Comparison of ENCODE assay signal across 8 cellular contexts in genomic region chr4:55546633-55547460, GRCh38. TPM values are rescaled to one million over a fixed set of nuclear protein-coding genes. Genes with fewer than 3 reads are reported as not detected.
DNase-seq lines count a peak whose midpoint lies in the region; ATAC-seq and TF ChIP-seq lines count a peak whose summit lies in the region.

Gene CLOCK, minus strand, starts transcription at chr4:55546909. Its CDS starts 64,124 bp downstream, at chr4:55482785.

- TF ChIP-seq CTCF in vagina (IDR thresholded peaks at IDR 0.05) = peak in 2 of 3 experiments; percentile 33 to 53

- H3K9ac ChIP-seq in rectal smooth muscle tissue (ENCODE audit: low read length) = peak within 1 kb of the TSS; percentile 68

- peak; percentile 76 for TF ChIP-seq POLR2A in GM15510 (IDR thresholded peaks at IDR 0.05; ENCODE audit: borderline replicate concordance, extremely low read depth, insufficient read length)
- TF ChIP-seq POLR2A in vagina (IDR thresholded peaks at IDR 0.05) = peak in 1 of 2 donors; percentile 57

- H3K4me3 ChIP-seq in right cardiac atrium (ENCODE audit: low read length) = peak within 1 kb of the TSS; percentile 95
- H3K4me3 ChIP-seq in rectal smooth muscle tissue (ENCODE audit: low read length) = peak within 1 kb of the TSS; percentile 96
- H3K4me3 ChIP-seq in vagina = peak within 1 kb of the TSS; percentile 82 to 93

- H3K27ac ChIP-seq in right cardiac atrium (ENCODE audit: low read length) = peak within 1 kb of the TSS; percentile 75
- peak within 1 kb of the TSS; percentile 94 for H3K27ac ChIP-seq in rectal smooth muscle tissue (ENCODE audit: low read depth, low read length)
- H3K27ac ChIP-seq in vagina = peak within 1 kb of the TSS; percentile 99

- DNase-seq in NCI-H146 (lab: John Stamatoyannopoulos, UW) (peak; percentile 95), T-helper 2 cell (peak; percentile 72 to 87 (median 79)), anterior cingulate cortex (lab: John Stamatoyannopoulos, UW) (peak; percentile 20 to 95 (median 83)), right cardiac atrium (peak; percentile 92 to 96 (median 96)), vagina (ENCODE audit: extremely low spot score in 2 of 2) (peak in 1 of 2 donors; percentile 91)

- H3K36me3 ChIP-seq in rectal smooth muscle tissue (ENCODE audit: control insufficient read depth, insufficient read depth, low read length) = no peaks in the 10 kb centered on the region
- no peaks in the 10 kb centered on the region for H3K36me3 ChIP-seq in vagina

- under 1% methylated on average over 79 of the region's 79 CpGs for whole genome bisulfite sequencing in right cardiac atrium

- no peaks in the 10 kb centered on the region for H3K9me3 ChIP-seq in right cardiac atrium (ENCODE audit: control insufficient read depth, low read length)
- no peaks in the 10 kb centered on the region for H3K9me3 ChIP-seq in vagina

- H3K4me1 ChIP-seq in right cardiac atrium (ENCODE audit: control insufficient read depth, insufficient read depth, low read length) (no peaks in the 10 kb centered on the region), rectal smooth muscle tissue (ENCODE audit: control insufficient read depth, insufficient read depth, low read length) (peaks cover 10% of the 10 kb centered on the region), vagina (peaks cover 22% of the 10 kb centered on the region)

- peak; percentile 68 for ATAC-seq in HG02870 (IDR thresholded peaks at IDR 0.05; ENCODE audit: unreplicated experiment)
- ATAC-seq in right cardiac atrium = peak; percentile 94 to 95

- intact Hi-C loops in right cardiac atrium (cut with DNase I) (loop anchor here in 1 of 4 donors (5.0 kb wide), 1 partner anchor 200 kb away; the partner anchor contains the start of gene SRD5A3), vagina (cut with DNase I) (loop anchor here (2.0 kb wide), 2 partner anchors 150 to 200 kb away; partner anchors contain the start of gene SRD5A3)

- H3K27me3 ChIP-seq in right cardiac atrium (ENCODE audit: control insufficient read depth, insufficient read depth) (no peaks in the 10 kb centered on the region), rectal smooth muscle tissue (ENCODE audit: control insufficient read depth, insufficient read depth, low read length) (no peaks in the 10 kb centered on the region), vagina (no peaks in the 10 kb centered on the region)

RNA-seq across cellular contexts. Expression of gene CLOCK, which starts in this region (rescaled TPM):
- total RNA-seq in right cardiac atrium (10 to 100 TPM; 29.6 to 44.8 (median 35.7) TPM), vagina (34.4 TPM)
- polyA plus RNA-seq in right cardiac atrium = 12.2 TPM
